In genomic region chr9:20623748-20624124, GRCh38 we compare ENCODE assay signal across 8 cellular contexts. TPM values are rescaled to one million over a fixed set of nuclear protein-coding genes. Genes with fewer than 3 reads are reported as not detected.
DNase-seq lines count a peak whose midpoint lies in the region; ATAC-seq and TF ChIP-seq lines count a peak whose summit lies in the region.

No MANE protein-coding gene starts in this region.

- intact Hi-C loops in Calu3 (cut with micrococcal nuclease; ENCODE audit: unreplicated experiment): loop anchor here (1.0 to 10.0 kb wide), 7 partner anchors 131 to 696 kb away; no protein-coding TSS in a partner anchor

- BruUV-seq in Calu3 (replicated peaks; lab: Mats Ljungman, UMichigan): no TSS peak

- H3K4me1 ChIP-seq in ectodermal cell (ENCODE audit: control insufficient read depth, insufficient read depth, low read length): peaks cover 8% of the 10 kb centered on the region
- H3K4me1 ChIP-seq in osteoblast (ENCODE audit: insufficient read depth, low read length): peaks cover 7% of the 10 kb centered on the region

- H3K9me3 Mint-ChIP-seq in Calu3 (ENCODE audit: low read depth, unreplicated experiment): no peaks in the 10 kb centered on the region

- H3K4me3 ChIP-seq in ectodermal cell (ENCODE audit: insufficient read depth, low read depth, low read length) (peak overlapping the region; percentile 85), osteoblast (ENCODE audit: insufficient read depth, low read length) (peak overlapping the region; percentile 81)

- no peaks in the 10 kb centered on the region for H3K27me3 Mint-ChIP-seq in Calu3 (ENCODE audit: unreplicated experiment)

- no peak for TF ChIP-seq CTCF in Calu3 (IDR thresholded peaks at IDR 0.05; ENCODE audit: unreplicated experiment)
- no peak for TF ChIP-seq CTCF in osteoblast (IDR thresholded peaks at IDR 0.05; ENCODE audit: extremely low read depth, low read depth, low read length)
- no peak for TF ChIP-seq CTCF in GM20000 (IDR thresholded peaks at IDR 0.05; ENCODE audit: extremely low read depth, missing control alignments)

- H3K27ac ChIP-seq in ectodermal cell (ENCODE audit: insufficient read depth, low read depth, low read length, poor library complexity, severe bottlenecking): no peak overlapping the region
- peak overlapping the region; percentile 5 for H3K27ac ChIP-seq in osteoblast (ENCODE audit: low read depth, low read length)

- no peaks in the 10 kb centered on the region for H4K20me1 ChIP-seq in osteoblast (ENCODE audit: insufficient read depth, low read length)

- 2 to 3% methylated on average over 7 of the region's 7 CpGs for WGBS in ectodermal cell, 2 experiments

- no peaks in the 10 kb centered on the region for H3K79me2 ChIP-seq in osteoblast (ENCODE audit: insufficient read depth, low read length)

- peaks cover 10% of the 10 kb centered on the region for H3K4me1 Mint-ChIP-seq in Calu3 (ENCODE audit: low read depth, unreplicated experiment)

- H3K4me3 Mint-ChIP-seq in Calu3 (ENCODE audit: low read depth, unreplicated experiment): peak overlapping the region; percentile 84

- H3K4me2 ChIP-seq in osteoblast (ENCODE audit: insufficient read depth, low read length): peak overlapping the region; percentile 82

- peak overlapping the region; percentile 64 for H3K27ac Mint-ChIP-seq in Calu3 (ENCODE audit: unreplicated experiment)

- no peak for ATAC-seq in GM18519 (IDR thresholded peaks at IDR 0.05; ENCODE audit: low FRiP score, unreplicated experiment)
- ATAC-seq in HG03025 (IDR thresholded peaks at IDR 0.05; ENCODE audit: low FRiP score, unreplicated experiment): no peak
- no peak for ATAC-seq in HG03175 (IDR thresholded peaks at IDR 0.05; ENCODE audit: unreplicated experiment)

- H3K36me3 ChIP-seq in ectodermal cell (ENCODE audit: control insufficient read depth, insufficient read depth, low read length) (no peaks in the 10 kb centered on the region), osteoblast (ENCODE audit: insufficient read depth, low read length) (no peaks in the 10 kb centered on the region)

- CTCF ChIA-PET in Calu3 (lab: Charles Lee): interaction anchor here (1.3 to 2.4 kb wide), 2 partner anchors 60 to 267 kb away, joined by 3 to 7 read pairs; partner anchors contain the start of gene FOCAD

- H3K36me3 Mint-ChIP-seq in Calu3 (ENCODE audit: insufficient read depth, unreplicated experiment): peaks cover 50% of the 10 kb centered on the region

- DNase-seq in Calu3 (no peak), M059J (ENCODE audit: low read depth) (peak; percentile 43), osteoblast (ENCODE audit: insufficient read length, low spot score, missing footprints) (no peak), GM20000 (ENCODE audit: low spot score) (no peak)

- H3K27me3 ChIP-seq in ectodermal cell (ENCODE audit: control insufficient read depth, insufficient read depth, low read length, poor library complexity, severe bottlenecking) (peaks cover 52% of the 10 kb centered on the region), osteoblast (ENCODE audit: insufficient read depth, low read length) (no peaks in the 10 kb centered on the region)

- peak overlapping the region; percentile 92 for H2AFZ ChIP-seq in osteoblast (ENCODE audit: low read length)

- H3K9me3 ChIP-seq in ectodermal cell (ENCODE audit: control insufficient read depth, low read length) (no peaks in the 10 kb centered on the region), osteoblast (ENCODE audit: low read depth, low read length) (no peaks in the 10 kb centered on the region)

RNA-seq across cellular contexts. Expression of gene MLLT3, which starts 1.4 kb away (rescaled TPM):
- total RNA-seq in Calu3 (2022): 22.9 and 23.1 TPM in 2 replicates
- total RNA-seq in M059J (2014; rRNA removed; shearing (Covaris generic)): 13.8 and 18.1 TPM in 2 replicates
- polyA plus RNA-seq in ectodermal cell (2013, experiment 1 of 4): 61.1 TPM
- 59.1 TPM for polyA plus RNA-seq in ectodermal cell (2013, experiment 2 of 4)
- polyA plus RNA-seq in ectodermal cell (2013, experiment 3 of 4): 56.5 TPM
- polyA plus RNA-seq in ectodermal cell (2013, experiment 4 of 4): 66.6 TPM
- 13.8 and 17.4 TPM in 2 replicates for total RNA-seq in osteoblast
